Comparison of ENCODE assay signal across 8 cellular contexts in genomic region chr16:86519649-86520316, GRCh38. TPM values are rescaled to one million over a fixed set of nuclear protein-coding genes. Genes with fewer than 3 reads are reported as not detected.
DNase-seq lines count a peak whose midpoint lies in the region; ATAC-seq and TF ChIP-seq lines count a peak whose summit lies in the region.

No MANE protein-coding gene starts in this region.

- H3K4me1 Mint-ChIP-seq in CD4-positive, alpha-beta T cell (ENCODE audit: low read depth), result peaks cover 10% of the 10 kb centered on the region

- no peak overlapping the region for H3K27ac ChIP-seq in CD4-positive, alpha-beta T cell (ENCODE audit: low read depth, low read length)
- no peak overlapping the region for H3K27ac ChIP-seq in HEK293 (ENCODE audit: extremely low read depth, low read depth, low read length)
- no peak overlapping the region for H3K27ac ChIP-seq in SU-DHL-6 (ENCODE audit: low read depth, low read length)
- H3K27ac ChIP-seq in right cardiac atrium (ENCODE audit: low read length), result no peak overlapping the region

- peak; percentile 93 for TF ChIP-seq CTCF in CD4-positive, alpha-beta T cell (IDR thresholded peaks at IDR 0.05)
- TF ChIP-seq CTCF in HEK293 (tag by site-specific recombination; IDR thresholded peaks at IDR 0.05), result peak; percentile 79
- peak; percentile 78 for TF ChIP-seq CTCF in SU-DHL-6 (IDR thresholded peaks at IDR 0.05; ENCODE audit: insufficient read depth, low read length, poor library complexity, severe bottlenecking)

- CTCF ChIA-PET in CD4-positive, alpha-beta T cell (lab: Charles Lee), result no interaction called here
- CTCF ChIA-PET in HEK293 (lab: Yijun Ruan, JAX), result interaction anchor here (0.6 to 6.0 kb wide), 29 partner anchors 8 to 759 kb away, joined by 3 to 135 read pairs (median 4); no protein-coding TSS in a partner anchor

- peaks cover 64% of the 10 kb centered on the region for H3K27me3 ChIP-seq in CD4-positive, alpha-beta T cell (ENCODE audit: control insufficient read depth, insufficient read depth, low read length)
- H3K27me3 ChIP-seq in SU-DHL-6 (ENCODE audit: low read length), result no peaks in the 10 kb centered on the region
- no peaks in the 10 kb centered on the region for H3K27me3 ChIP-seq in right cardiac atrium (ENCODE audit: control insufficient read depth, insufficient read depth)
- peaks cover 92% of the 10 kb centered on the region for H3K27me3 ChIP-seq in skeletal muscle satellite cell (ENCODE audit: control insufficient read depth, insufficient read depth, low read length)

- no peaks in the 10 kb centered on the region for H3K9me3 Mint-ChIP-seq in CD4-positive, alpha-beta T cell

- H3K79me2 ChIP-seq in SU-DHL-6 (ENCODE audit: insufficient read depth, low read length), result no peaks in the 10 kb centered on the region

- POLR2A ChIA-PET in CD4-positive, alpha-beta T cell (lab: Charles Lee), result no interaction called here
- POLR2A ChIA-PET in HEK293 (lab: Yijun Ruan, JAX), result no interaction called here

- H3K27ac Mint-ChIP-seq in CD4-positive, alpha-beta T cell, result no peak overlapping the region

- peak; percentile 59 for ATAC-seq in CD4-positive, alpha-beta T cell (ENCODE audit: poor library complexity)
- ATAC-seq in right cardiac atrium, result peak in 1 of 2 donors; percentile 53
- no peak for ATAC-seq in HG03196 (IDR thresholded peaks at IDR 0.05; ENCODE audit: unreplicated experiment)

- intact Hi-C loops in CD4-positive, alpha-beta T cell (cut with DNase I, micrococcal nuclease), result loop anchor here (1.0 to 10.0 kb wide), 4 partner anchors 178 to 700 kb away; no protein-coding TSS in a partner anchor
- intact Hi-C loops in right cardiac atrium (cut with DNase I), result loop anchor here (1.0 to 10.0 kb wide), 6 partner anchors 177 to 695 kb away; no protein-coding TSS in a partner anchor

- H3K4me3 ChIP-seq in HEK293 (ENCODE audit: low read depth, low read length) (no peak overlapping the region), SU-DHL-6 (ENCODE audit: insufficient read depth, low read length, poor library complexity, severe bottlenecking) (no peak overlapping the region), right cardiac atrium (ENCODE audit: low read length) (no peak overlapping the region), skeletal muscle satellite cell (ENCODE audit: low read length) (peak overlapping the region; percentile 47)

- H3K4me2 ChIP-seq in SU-DHL-6 (ENCODE audit: low read depth, low read length, poor library complexity, severe bottlenecking) (no peak overlapping the region), skeletal muscle satellite cell (ENCODE audit: low read length) (peak overlapping the region; percentile 66)

- 19% methylated on average over 31 of the region's 31 CpGs for WGBS in right cardiac atrium

- H3K36me3 ChIP-seq in HEK293 (ENCODE audit: control insufficient read depth in 2 of 2, insufficient read depth in 1 of 2, low read length in 2 of 2) (peaks cover 0 to 8% of the 10 kb centered on the region in 2 experiments; a peak in 1 of 3 replicates), SU-DHL-6 (ENCODE audit: low read length) (no peaks in the 10 kb centered on the region), skeletal muscle satellite cell (ENCODE audit: insufficient read depth, low read length) (no peaks in the 10 kb centered on the region)

- peak; percentile 22 to 59 (median 30) for DNase-seq in CD4-positive, alpha-beta T cell
- DNase-seq in amniotic stem cell (lab: John Stamatoyannopoulos, UW) (peak; percentile 48), right cardiac atrium (peak; percentile 62 to 85 (median 82)), middle frontal gyrus (ENCODE audit: extremely low spot score, low spot score) (no peak)

- H3K4me1 ChIP-seq in HEK293 (ENCODE audit: control insufficient read depth, insufficient read depth, low read length) (no peaks in the 10 kb centered on the region), right cardiac atrium (ENCODE audit: control insufficient read depth, insufficient read depth, low read length) (no peaks in the 10 kb centered on the region), skeletal muscle satellite cell (ENCODE audit: control insufficient read depth, insufficient read depth, low read length) (peaks cover 5% of the 10 kb centered on the region)

- H3K9me2 ChIP-seq in SU-DHL-6 (replicated peaks; ENCODE audit: insufficient read depth, low read length), result no peaks in the 10 kb centered on the region

- no peaks in the 10 kb centered on the region for H4K20me1 ChIP-seq in SU-DHL-6 (ENCODE audit: low read depth, low read length)

- H3K4me3 Mint-ChIP-seq in CD4-positive, alpha-beta T cell, result no peak overlapping the region

- no peak overlapping the region for H3K9ac ChIP-seq in SU-DHL-6 (ENCODE audit: low read length)
- no peak overlapping the region for H3K9ac ChIP-seq in skeletal muscle satellite cell (ENCODE audit: low read depth, low read length)

- no peaks in the 10 kb centered on the region for H3K36me3 Mint-ChIP-seq in CD4-positive, alpha-beta T cell (ENCODE audit: low read depth)

- H3F3A ChIP-seq in SU-DHL-6 (ENCODE audit: insufficient read depth), result no peaks in the 10 kb centered on the region

- H2AFZ ChIP-seq in SU-DHL-6 (ENCODE audit: low read depth, low read length, severe bottlenecking), result no peak overlapping the region

- H3K27me3 Mint-ChIP-seq in CD4-positive, alpha-beta T cell, result peaks cover 54% of the 10 kb centered on the region

- no peaks in the 10 kb centered on the region for H3K9me3 ChIP-seq in CD4-positive, alpha-beta T cell (ENCODE audit: control insufficient read depth, low read length)
- H3K9me3 ChIP-seq in HEK293 (ENCODE audit: control insufficient read depth, insufficient read depth, low read depth, low read length), result no peaks in the 10 kb centered on the region
- H3K9me3 ChIP-seq in SU-DHL-6 (ENCODE audit: insufficient read depth, low read length), result no peaks in the 10 kb centered on the region
- no peaks in the 10 kb centered on the region for H3K9me3 ChIP-seq in right cardiac atrium (ENCODE audit: control insufficient read depth, low read length)
- H3K9me3 ChIP-seq in skeletal muscle satellite cell (replicated peaks; ENCODE audit: low read length), result no peaks in the 10 kb centered on the region

TF ChIP-seq in HEK293, 187 proteins besides CTCF, POLR2A, EP300 and RAD21 (continues in another document):
- TF ChIP-seq ZNF133 (tag by site-specific recombination; IDR thresholded peaks at IDR 0.05) (no peak), ZNF530 (tag by site-specific recombination; IDR thresholded peaks at IDR 0.05; ENCODE audit: low read depth) (no peak), SP7 (tag by site-specific recombination; IDR thresholded peaks at IDR 0.05) (peak; percentile 19; the same call in 1 of the 2 replicates), ZNF2 (tag by site-specific recombination; IDR thresholded peaks at IDR 0.05) (peak; percentile 52; the same call in 1 of the 2 replicates), GLIS2 (tag by site-specific recombination; IDR thresholded peaks at IDR 0.05) (peak; percentile 49; the same call in 1 of the 2 replicates), ZBTB17 (tag by site-specific recombination; IDR thresholded peaks at IDR 0.05) (0 out of 2 replicates have a peak, but pooled peaks have one; percentile 22), ZNF335 (tag by site-specific recombination; conservative IDR thresholded peaks at IDR 0.05) (peak; percentile 72), ZNF558 (tag by site-specific recombination; IDR thresholded peaks at IDR 0.05) (no peak), SP2 (tag by site-specific recombination; IDR thresholded peaks at IDR 0.05) (0 out of 2 replicates have a peak, but pooled peaks have one; percentile 7), ZNF654 (tag by site-specific recombination; IDR thresholded peaks at IDR 0.05; ENCODE audit: low read depth) (peak; percentile 84), MZF1 (tag by site-specific recombination; IDR thresholded peaks at IDR 0.05; ENCODE audit: borderline replicate concordance) (0 out of 2 replicates have a peak, but pooled peaks have one; percentile 31), PRDM10 (tag by site-specific recombination; IDR thresholded peaks at IDR 0.05) (peak; percentile 18; the same call in 1 of the 2 replicates)

RNA-seq across cellular contexts. Expression of gene FOXF1, which starts 9.5 kb away (rescaled TPM):
- not detected for total RNA-seq in CD4-positive, alpha-beta T cell
- total RNA-seq in right cardiac atrium, result under 1 TPM; 0.14 to 0.71 (median 0.28) TPM
- polyA plus RNA-seq in right cardiac atrium, result 0.84 TPM
- total RNA-seq in skeletal muscle satellite cell (2012; rRNA removed), result under 0.01 and 0.22 TPM in 2 replicates

RNA-seq across cellular contexts. Expression of gene MTHFSD, which starts 35.3 kb away (rescaled TPM):
- total RNA-seq in CD4-positive, alpha-beta T cell, result 1 to 10 TPM; 7.3 to 7.9 TPM
- total RNA-seq in right cardiac atrium, result 10 to 100 TPM in 3 of 4 donors, 1 to 10 TPM in 1; 9.0 to 14.7 (median 12.5) TPM
- 8.8 TPM for polyA plus RNA-seq in right cardiac atrium
- 11.9 and 13.3 TPM in 2 replicates for total RNA-seq in skeletal muscle satellite cell (2012; rRNA removed)

RNA-seq across cellular contexts. Expression of gene FOXC2, which starts 46.8 kb away (rescaled TPM):
- under 1 TPM; 0.11 to 0.19 TPM for total RNA-seq in CD4-positive, alpha-beta T cell
- 1 to 10 TPM; 2.3 to 3.7 (median 2.8) TPM for total RNA-seq in right cardiac atrium
- 1.1 TPM for polyA plus RNA-seq in right cardiac atrium
- 3.0 and 3.5 TPM in 2 replicates for total RNA-seq in skeletal muscle satellite cell (2012; rRNA removed)

RNA-seq across cellular contexts. Expression of gene FOXL1, which starts 58.6 kb away (rescaled TPM):
- not detected for total RNA-seq in CD4-positive, alpha-beta T cell
- 1 to 10 TPM; 1.3 to 1.8 (median 1.6) TPM for total RNA-seq in right cardiac atrium
- polyA plus RNA-seq in right cardiac atrium, result 0.75 TPM
- 23.1 and 24.9 TPM in 2 replicates for total RNA-seq in skeletal muscle satellite cell (2012; rRNA removed)
